In genomic region chr18:48943333-48943732, GRCh38 we compare ENCODE assay signal across 12 cellular contexts. TPM values are rescaled to one million over a fixed set of nuclear protein-coding genes. Genes with fewer than 3 reads are reported as not detected.
DNase-seq lines count a peak whose midpoint lies in the region; ATAC-seq and TF ChIP-seq lines count a peak whose summit lies in the region.
"Had no signal": no experiment of that assay in that cellular context is flagged by ENCODE, and none has a peak within 500 bp of the region (broad histone marks: within the 10 kb centered on the region; RNA-seq: fewer than 3 reads in every experiment).

No MANE protein-coding gene starts in this region.

- TF ChIP-seq CTCF in esophagus muscularis mucosa (IDR thresholded peaks at IDR 0.05) (no peak), osteocyte (IDR thresholded peaks at IDR 0.05) (no peak)

- TF ChIP-seq EP300 in esophagus muscularis mucosa (IDR thresholded peaks at IDR 0.05) = no peak

- H3K9me3 Mint-ChIP-seq in osteocyte (ENCODE audit: unreplicated experiment) = no peaks in the 10 kb centered on the region

- no peak for ATAC-seq in HG03108 (IDR thresholded peaks at IDR 0.05; ENCODE audit: unreplicated experiment)
- ATAC-seq in GM19035 (IDR thresholded peaks at IDR 0.05; ENCODE audit: unreplicated experiment) = no peak

- H3K4me1 ChIP-seq in BLaER1 treated with 17β-estradiol and CSF1 and Interleukin-3, amounts not matched to agents 10 nM and 100 nM = peaks cover 64 to 99% (median 95%) of the 10 kb centered on the region in 10 experiments
- H3K4me1 ChIP-seq in esophagus muscularis mucosa = peaks cover 85 to 100% (median 99%) of the 10 kb centered on the region in 4 donors

- H3K27ac Mint-ChIP-seq in osteocyte (ENCODE audit: unreplicated experiment) = peak overlapping the region; percentile 95

- H3K4me1 Mint-ChIP-seq in osteocyte (ENCODE audit: unreplicated experiment) = peaks cover 94% of the 10 kb centered on the region

- peak overlapping the region in 8 of 11 experiments; percentile 3 to 99 (median 88); a peak in 14 of 22 replicates for H3K4me2 ChIP-seq in BLaER1 treated with 17β-estradiol and CSF1 and Interleukin-3, amounts not matched to agents 10 nM and 100 nM

- no peaks in the 10 kb centered on the region for H3K9me3 ChIP-seq in BLaER1 treated with 17β-estradiol and CSF1 and Interleukin-3, amounts not matched to agents 10 nM and 100 nM (replicated peaks in 1 of 11)
- no peaks in the 10 kb centered on the region for H3K9me3 ChIP-seq in esophagus muscularis mucosa
- H3K9me3 ChIP-seq: mucosa of descending colon had no signal

- H3K36me3 Mint-ChIP-seq in osteocyte (ENCODE audit: unreplicated experiment) = peaks cover 57% of the 10 kb centered on the region

- peaks cover 0 to 20% (median 6%) of the 10 kb centered on the region in 11 experiments; a peak in 7 of 22 replicates for H3K27me3 ChIP-seq in BLaER1 treated with 17β-estradiol and CSF1 and Interleukin-3, amounts not matched to agents 10 nM and 100 nM
- H3K27me3 ChIP-seq in esophagus muscularis mucosa = no peaks in the 10 kb centered on the region
- H3K27me3 ChIP-seq: dorsolateral prefrontal cortex had no signal

- TF ChIP-seq POLR2A in esophagus muscularis mucosa (IDR thresholded peaks at IDR 0.05; ENCODE audit: low read depth) = no peak

- no peak overlapping the region for H3K9ac ChIP-seq in BLaER1 treated with 17β-estradiol and CSF1 and Interleukin-3, amounts not matched to agents 10 nM and 100 nM

- H3K4me3 Mint-ChIP-seq in osteocyte (ENCODE audit: unreplicated experiment) = peak overlapping the region; percentile 49

- H3K27me3 Mint-ChIP-seq in osteocyte (ENCODE audit: unreplicated experiment) = no peaks in the 10 kb centered on the region

- peaks cover 6 to 80% (median 39%) of the 10 kb centered on the region in 11 experiments; a peak in 19 of 22 replicates for H3K36me3 ChIP-seq in BLaER1 treated with 17β-estradiol and CSF1 and Interleukin-3, amounts not matched to agents 10 nM and 100 nM
- peaks cover 0 to 24% (median 7%) of the 10 kb centered on the region in 4 donors for H3K36me3 ChIP-seq in esophagus muscularis mucosa

- DNase-seq in NCI-H1417 treated with DMSO at 0.1 percent for 48 hours (lab: John Stamatoyannopoulos, UW) (peak; percentile 19), esophagus muscularis mucosa (ENCODE audit: extremely low spot score) (no peak), osteocyte (ENCODE audit: extremely low spot score, unreplicated experiment) (no peak), cerebellum (ENCODE audit: low spot score) (no peak), SW480 (ENCODE audit: low spot score) (no peak)
- DNase-seq: activated CD8-positive, alpha-beta T cell treated with anti-CD3 and anti-CD28 coated beads, Interleukin-2, amount 10 ng/mL, durations not matched to agents 7 days and 5 days; dorsolateral prefrontal cortex had no signal

- WGBS in esophagus muscularis mucosa = 79% methylated on average over 7 of the region's 7 CpGs

- H3K4me3 ChIP-seq in BLaER1 treated with 17β-estradiol and CSF1 and Interleukin-3, amounts not matched to agents 10 nM and 100 nM = no peak overlapping the region
- peak overlapping the region in 2 of 4 donors; percentile 10 to 16 for H3K4me3 ChIP-seq in esophagus muscularis mucosa
- H3K4me3 ChIP-seq: mucosa of descending colon had no signal

- peaks cover 71 to 100% (median 97%) of the 10 kb centered on the region in 11 experiments for H4K20me1 ChIP-seq in BLaER1 treated with 17β-estradiol and CSF1 and Interleukin-3, amounts not matched to agents 10 nM and 100 nM

- no peak overlapping the region for H3K27ac ChIP-seq in BLaER1 treated with 17β-estradiol and CSF1 and Interleukin-3, amounts not matched to agents 10 nM and 100 nM
- peak overlapping the region; percentile 90 to 99 (median 98) for H3K27ac ChIP-seq in esophagus muscularis mucosa (replicated peaks in 1 of 4)
- H3K27ac ChIP-seq: HL-60 had no signal

- intact Hi-C loops in esophagus muscularis mucosa (cut with DNase I) = loop anchor here (10.0 kb wide), 3 partner anchors 241 to 399 kb away; no protein-coding TSS in a partner anchor

RNA-seq across cellular contexts. Expression of gene SMAD7, which starts 7.4 kb away (rescaled TPM):
- total RNA-seq in esophagus muscularis mucosa (10 to 100 TPM; 22.5 to 54.9 (median 40.0) TPM), osteocyte (53.6 and 55.8 TPM in 2 replicates), cerebellum (14.9 TPM)

Comparison
In these comparisons a context has a peak if more than half of its experiments do, and no peak if none do; other contexts are left out.
1. H3K27ac ChIP-seq: peak in esophagus muscularis mucosa (4 of 4); none in BLaER1 treated with 17β-estradiol and CSF1 and Interleukin-3, amounts not matched to agents 10 nM and 100 nM (0 of 11).